In genomic region chrX:107672955-107673378, GRCh38 we compare ENCODE assay signal across 8 cellular contexts. TPM values are rescaled to one million over a fixed set of nuclear protein-coding genes. Genes with fewer than 3 reads are reported as not detected.
DNase-seq lines count a peak whose midpoint lies in the region; ATAC-seq and TF ChIP-seq lines count a peak whose summit lies in the region.

No MANE protein-coding gene starts in this region.

- H3K4me3 ChIP-seq in HAP-1, result no peak overlapping the region
- no peak overlapping the region for H3K4me3 ChIP-seq in choroid plexus epithelial cell (ENCODE audit: low read depth, low read length)
- H3K4me3 ChIP-seq in right lobe of liver, result no peak overlapping the region

- intact Hi-C loops in right lobe of liver (cut with DNase I), result no loop called here

- H3K4me1 ChIP-seq in HAP-1 (peaks cover 36% of the 10 kb centered on the region), right lobe of liver (peaks cover 0 to 4% (median 0%) of the 10 kb centered on the region in 4 donors)

- DNase-seq in DMS 273 treated with DMSO at 0.1 percent for 48 hours (lab: John Stamatoyannopoulos, UW), result peak; percentile 32
- peak; percentile 74 to 91 for DNase-seq in HAP-1 (ENCODE audit: low spot score in 2 of 2)
- peak; percentile 81 for DNase-seq in NCI-H2227 (lab: John Stamatoyannopoulos, UW; ENCODE audit: unreplicated experiment)
- DNase-seq in activated CD4-positive, alpha-beta T cell treated with anti-CD3 and anti-CD28 coated beads for 24 hours (ENCODE audit: low read depth in 2 of 2), result peak; percentile 26 to 56
- DNase-seq in choroid plexus epithelial cell (ENCODE audit: low read depth), result peak; percentile 95
- DNase-seq in right lobe of liver, result peak; percentile 61 to 75 (median 73)
- peak; percentile 23 for DNase-seq in stimulated activated CD8-positive, alpha-beta memory T cell treated with anti-CD3 and anti-CD28 coated beads, Interleukin-12 subunit alpha, Interleukin-12 subunit beta, amount 100 ng/mL, for 24 hours (ENCODE audit: extremely low read depth)
- DNase-seq in 8988T, result no peak

- H3K36me3 ChIP-seq in HAP-1 (replicated peaks) (no peaks in the 10 kb centered on the region), right lobe of liver (no peaks in the 10 kb centered on the region)

- ATAC-seq in right lobe of liver, result peak; percentile 73 to 83 (median 76)

- WGBS in right lobe of liver (ENCODE audit: insufficient coverage, low coverage, low lambda C conversion rate, missing lambda C conversion rate), result 14% methylated on average over 3 of the region's 9 CpGs

- in situ Hi-C loops in HAP-1 (cut with MboI; ENCODE audit: low sequenced_read_pairs), result loop anchor here (25.0 kb wide), 1 partner anchor 389 kb away; no protein-coding TSS in a partner anchor

- no peak for TF ChIP-seq POLR2A in right lobe of liver (IDR thresholded peaks at IDR 0.05)

- H3K9me3 ChIP-seq in HAP-1 (no peaks in the 10 kb centered on the region), right lobe of liver (no peaks in the 10 kb centered on the region)

- peak overlapping the region in 2 of 3 donors; percentile 51 to 56 for H3K27ac ChIP-seq in right lobe of liver

- no peaks in the 10 kb centered on the region for H3K27me3 ChIP-seq in HAP-1 (ENCODE audit: low read depth)
- no peaks in the 10 kb centered on the region for H3K27me3 ChIP-seq in right lobe of liver

- peak; percentile 78 for TF ChIP-seq CTCF in choroid plexus epithelial cell (conservative IDR thresholded peaks at IDR 0.05; ENCODE audit: low read depth, low read length)
- peak; percentile 58 to 68 (median 61) for TF ChIP-seq CTCF in right lobe of liver (IDR thresholded peaks at IDR 0.05)

RNA-seq across cellular contexts. Expression of gene PRPS1, which starts 44.7 kb away (rescaled TPM):
- total RNA-seq in right lobe of liver, result 10 to 100 TPM; 23.8 to 38.6 (median 26.0) TPM
